12 cellular contexts compared by ENCODE assay signal in the genomic region with DNA sequence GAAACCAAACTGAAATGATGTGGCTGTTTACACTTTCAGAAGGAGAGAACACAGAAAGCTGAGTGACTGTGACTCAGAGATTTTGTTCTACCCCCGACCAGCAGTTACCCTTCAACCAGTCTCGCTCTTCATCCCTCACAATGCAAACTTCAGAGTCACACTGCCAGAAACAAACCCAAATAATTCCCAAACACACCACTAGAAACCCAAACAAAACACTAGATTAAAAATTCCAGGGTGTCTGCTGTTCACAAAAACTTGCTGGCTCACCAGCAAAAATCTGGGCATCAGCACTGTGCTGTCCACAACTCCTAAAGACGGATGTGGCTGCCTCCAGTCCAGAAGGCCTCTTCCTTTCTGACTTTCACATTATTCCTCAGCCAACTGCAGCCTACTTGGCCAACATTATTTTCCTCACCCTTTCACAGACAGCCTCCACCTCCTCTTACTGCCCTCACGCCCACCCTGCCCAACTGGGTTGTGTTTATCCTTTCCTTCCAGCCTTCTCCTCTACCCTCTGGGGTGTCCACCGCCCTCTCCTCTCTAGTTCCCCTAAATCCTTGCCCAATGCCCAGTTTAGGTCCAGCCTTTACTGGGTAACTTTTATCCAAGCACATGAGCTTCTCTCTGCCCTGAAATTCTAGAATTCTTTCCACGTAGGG.
A peak's percentile ranks its signal among the peaks of the same experiment; 100 is the strongest.
DNase-seq lines count a peak whose midpoint lies in the region; ATAC-seq and TF ChIP-seq lines count a peak whose summit lies in the region.
"Had no signal": no experiment of that assay in that cellular context is flagged by ENCODE, and none has a peak within 500 bp of the region (broad histone marks: within the 10 kb centered on the region; RNA-seq: fewer than 3 reads in every experiment).

No MANE protein-coding gene starts in this region.

- ATAC-seq in GM18870 (IDR thresholded peaks at IDR 0.05; ENCODE audit: unreplicated experiment) (peak; percentile 64), HG02852 (IDR thresholded peaks at IDR 0.05; ENCODE audit: unreplicated experiment) (peak; percentile 56), sciatic nerve (no peak)
- ATAC-seq: activated CD8-positive, alpha-beta memory T cell treated with anti-CD3 and anti-CD28 coated beads, Interleukin-2, amount 10 ng/mL, durations not matched to agents 7 days and 5 days; effector memory CD8-positive, alpha-beta T cell; K562 had no signal

- H3K27me3 ChIP-seq in mesendoderm (ENCODE audit: insufficient read depth, low read length, poor library complexity) (no peaks in the 10 kb centered on the region), Peyer's patch (no peaks in the 10 kb centered on the region)
- H3K27me3 ChIP-seq: BLaER1 treated with 17β-estradiol and CSF1 and Interleukin-3, amounts not matched to agents 10 nM and 100 nM had no signal

- H2AK5ac ChIP-seq in mesendoderm (ENCODE audit: low read length) = no peak overlapping the region

- no peak overlapping the region for H4K8ac ChIP-seq in mesendoderm (ENCODE audit: low read depth, low read length)

- no peak overlapping the region for H2BK5ac ChIP-seq in mesendoderm (ENCODE audit: low read length)

- H3K18ac ChIP-seq in mesendoderm (ENCODE audit: low read length) = no peak overlapping the region

- no peak overlapping the region for H3K4ac ChIP-seq in mesendoderm (ENCODE audit: low read depth, low read length)

- no peak overlapping the region for H3K4me2 ChIP-seq in mesendoderm (ENCODE audit: low read length)
- H3K4me2 ChIP-seq: BLaER1 treated with 17β-estradiol and CSF1 and Interleukin-3, amounts not matched to agents 10 nM and 100 nM had no signal

- H3K23ac ChIP-seq in mesendoderm (ENCODE audit: low read length) = peak overlapping the region; percentile 45

- no peak overlapping the region for H4K5ac ChIP-seq in mesendoderm (ENCODE audit: low read length)

- POLR2A ChIA-PET in activated CD4-positive, alpha-beta T cell treated with anti-CD3 and anti-CD28 coated beads, Interleukin-2, amount 10 ng/mL, durations not matched to agents 7 days and 5 days (lab: Charles Lee) = no interaction called here

- H3K9ac ChIP-seq in mesendoderm (ENCODE audit: low read length) = no peak overlapping the region
- H3K9ac ChIP-seq: BLaER1 treated with 17β-estradiol and CSF1 and Interleukin-3, amounts not matched to agents 10 nM and 100 nM had no signal

- peaks cover 2% of the 10 kb centered on the region for H3K27me3 Mint-ChIP-seq in activated CD4-positive, alpha-beta T cell treated with anti-CD3 and anti-CD28 coated beads, Interleukin-2, amount 10 ng/mL, durations not matched to agents 7 days and 5 days

- H3K27ac Mint-ChIP-seq in activated CD4-positive, alpha-beta T cell treated with anti-CD3 and anti-CD28 coated beads, Interleukin-2, amount 10 ng/mL, durations not matched to agents 7 days and 5 days = no peak overlapping the region
- H3K27ac Mint-ChIP-seq: activated CD8-positive, alpha-beta memory T cell treated with anti-CD3 and anti-CD28 coated beads, Interleukin-2, amount 10 ng/mL, durations not matched to agents 7 days and 5 days; effector memory CD8-positive, alpha-beta T cell had no signal

- no peaks in the 10 kb centered on the region for H3K36me3 ChIP-seq in mesendoderm (ENCODE audit: control insufficient read depth, insufficient read depth, low read length)
- H3K36me3 ChIP-seq in Peyer's patch = no peaks in the 10 kb centered on the region
- H3K36me3 ChIP-seq: BLaER1 treated with 17β-estradiol and CSF1 and Interleukin-3, amounts not matched to agents 10 nM and 100 nM had no signal

- intact Hi-C loops in sciatic nerve (cut with DNase I) = no loop called here
- intact Hi-C loops in lower leg skin (cut with DNase I; ENCODE audit: low total_unique reads) = no loop called here

- H3K79me1 ChIP-seq in mesendoderm (ENCODE audit: low read length) = no peaks in the 10 kb centered on the region

- no peak overlapping the region for H3K4me3 Mint-ChIP-seq in activated CD4-positive, alpha-beta T cell treated with anti-CD3 and anti-CD28 coated beads, Interleukin-2, amount 10 ng/mL, durations not matched to agents 7 days and 5 days
- H3K4me3 Mint-ChIP-seq: activated CD8-positive, alpha-beta memory T cell treated with anti-CD3 and anti-CD28 coated beads, Interleukin-2, amount 10 ng/mL, durations not matched to agents 7 days and 5 days; effector memory CD8-positive, alpha-beta T cell had no signal

- H3K9me3 Mint-ChIP-seq in activated CD4-positive, alpha-beta T cell treated with anti-CD3 and anti-CD28 coated beads, Interleukin-2, amount 10 ng/mL, durations not matched to agents 7 days and 5 days = no peaks in the 10 kb centered on the region
- H3K9me3 Mint-ChIP-seq: effector memory CD8-positive, alpha-beta T cell had no signal

- H3K79me2 ChIP-seq in mesendoderm (ENCODE audit: control insufficient read depth, insufficient read depth, low read length) = no peaks in the 10 kb centered on the region

- TF ChIP-seq CTCF in astrocyte of the cerebellum (IDR thresholded peaks at IDR 0.05; ENCODE audit: low read depth, low read length, missing control alignments) = no peak
- no peak for TF ChIP-seq CTCF in Peyer's patch (IDR thresholded peaks at IDR 0.05)
- no peak for TF ChIP-seq CTCF in lower leg skin (IDR thresholded peaks at IDR 0.05)

- H3K4me3 ChIP-seq in astrocyte of the cerebellum (ENCODE audit: low read depth, low read length) (no peak overlapping the region), mesendoderm (ENCODE audit: low read length) (no peak overlapping the region), Peyer's patch (no peak overlapping the region), lower leg skin (ENCODE audit: low read depth, poor library complexity, severe bottlenecking) (no peak overlapping the region)
- H3K4me3 ChIP-seq: BLaER1 treated with 17β-estradiol and CSF1 and Interleukin-3, amounts not matched to agents 10 nM and 100 nM; K562 had no signal

- TF ChIP-seq POLR2A in Peyer's patch (IDR thresholded peaks at IDR 0.05) (no peak), lower leg skin (IDR thresholded peaks at IDR 0.05) (no peak)

- peaks cover 2% of the 10 kb centered on the region for H3K4me1 Mint-ChIP-seq in activated CD4-positive, alpha-beta T cell treated with anti-CD3 and anti-CD28 coated beads, Interleukin-2, amount 10 ng/mL, durations not matched to agents 7 days and 5 days

- H2BK15ac ChIP-seq in mesendoderm (replicated peaks; ENCODE audit: low read depth) = no peak overlapping the region

- no peaks in the 10 kb centered on the region for H3K36me3 Mint-ChIP-seq in activated CD4-positive, alpha-beta T cell treated with anti-CD3 and anti-CD28 coated beads, Interleukin-2, amount 10 ng/mL, durations not matched to agents 7 days and 5 days (ENCODE audit: low read depth)
- H3K36me3 Mint-ChIP-seq: activated CD8-positive, alpha-beta memory T cell treated with anti-CD3 and anti-CD28 coated beads, Interleukin-2, amount 10 ng/mL, durations not matched to agents 7 days and 5 days had no signal

- CTCF ChIA-PET in activated CD4-positive, alpha-beta T cell treated with anti-CD3 and anti-CD28 coated beads, Interleukin-2, amount 10 ng/mL, durations not matched to agents 7 days and 5 days (lab: Charles Lee) = no interaction called here

- H3K27ac ChIP-seq in mesendoderm (ENCODE audit: low read depth, low read length) = no peak overlapping the region
- H3K27ac ChIP-seq in Peyer's patch = peak overlapping the region in 1 of 4 donors; percentile 69
- H3K27ac ChIP-seq: BLaER1 treated with 17β-estradiol and CSF1 and Interleukin-3, amounts not matched to agents 10 nM and 100 nM had no signal

- H3K4me1 ChIP-seq in mesendoderm (ENCODE audit: control insufficient read depth, low read depth, low read length) (no peaks in the 10 kb centered on the region), Peyer's patch (no peaks in the 10 kb centered on the region)
- H3K4me1 ChIP-seq: BLaER1 treated with 17β-estradiol and CSF1 and Interleukin-3, amounts not matched to agents 10 nM and 100 nM had no signal

- H3K56ac ChIP-seq in mesendoderm (ENCODE audit: low read length) = no peak overlapping the region

- in situ Hi-C loops in astrocyte of the cerebellum (cut with HindIII; ENCODE audit: low sequenced_read_pairs) = no loop called here

- WGBS in mesendoderm (ENCODE audit: extremely low coverage, insufficient coverage, low lambda C conversion rate) = no CpG with 5 or more reads among the region's 6 CpGs
- WGBS in lower leg skin, 2 donors = 81 to 82% methylated on average over 6 of the region's 6 CpGs

- H2BK120ac ChIP-seq in mesendoderm (ENCODE audit: low read depth, low read length) = no peak overlapping the region

- peak; percentile 41 for DNase-seq in astrocyte of the cerebellum (ENCODE audit: low read depth)
- DNase-seq in mesendoderm = no peak
- no peak for DNase-seq in sciatic nerve (ENCODE audit: low spot score)
- no peak for DNase-seq in Peyer's patch
- DNase-seq in activated CD4-positive, alpha-beta T cell treated with anti-CD3 and anti-CD28 coated beads, Interleukin-2, amount 10 ng/mL, durations not matched to agents 7 days and 5 days = no peak
- DNase-seq in lower leg skin (ENCODE audit: low spot score in 2 of 2) = no peak
- DNase-seq: activated CD8-positive, alpha-beta memory T cell treated with anti-CD3 and anti-CD28 coated beads, Interleukin-2, amount 10 ng/mL, durations not matched to agents 7 days and 5 days; effector memory CD8-positive, alpha-beta T cell had no signal

- H3K9me3 ChIP-seq in Peyer's patch = no peaks in the 10 kb centered on the region
- H3K9me3 ChIP-seq: BLaER1 treated with 17β-estradiol and CSF1 and Interleukin-3, amounts not matched to agents 10 nM and 100 nM had no signal
